In the genomic region with DNA sequence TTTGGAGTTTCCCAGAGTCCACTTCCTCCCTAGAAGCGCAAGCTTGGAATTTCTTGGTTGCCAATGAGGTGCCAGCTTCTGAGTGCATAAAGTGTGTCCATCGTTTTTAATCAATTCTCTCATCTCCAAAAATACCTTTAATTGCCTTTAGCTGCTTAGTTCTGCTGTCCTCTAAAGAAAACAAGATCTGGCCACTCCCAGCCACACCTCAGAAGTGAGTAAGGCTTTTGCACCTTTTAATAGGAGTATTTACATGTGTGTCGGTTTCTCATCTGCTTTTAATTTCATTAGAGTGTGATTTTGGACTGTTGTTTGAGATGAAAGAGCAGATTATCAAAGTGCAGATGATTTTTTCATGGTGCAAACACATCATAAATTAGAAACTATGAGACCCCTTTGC, we compare ENCODE assay signal across 2 cellular contexts.
TF ChIP-seq lines count a peak whose summit lies in the region.

No MANE protein-coding gene starts in this region.

TF ChIP-seq in SK-N-SH, 30 proteins besides CTCF, POLR2A, EP300 and RAD21 (continued from another document):
- TF ChIP-seq ZBTB33 (IDR thresholded peaks at IDR 0.05; ENCODE audit: borderline replicate concordance, low read depth) (no peak), GATA2 (CRISPR knock-in tag; IDR thresholded peaks at IDR 0.05) (peak; percentile 7; the same call in 1 of the 2 replicates)

TF ChIP-seq in SK-N-SH treated with all-trans-retinoic acid at 6 μM for 48 hours, 23 proteins besides CTCF, POLR2A, EP300 and RAD21 (continued from another document):
- TF ChIP-seq PATZ1 (CRISPR knock-in tag; IDR thresholded peaks at IDR 0.05; ENCODE audit: borderline replicate concordance) (no peak), CSRNP3 (CRISPR knock-in tag; IDR thresholded peaks at IDR 0.05) (no peak), CSDC2 (CRISPR knock-in tag; IDR thresholded peaks at IDR 0.05) (no peak), ZFP3 (CRISPR knock-in tag; IDR thresholded peaks at IDR 0.05) (no peak), ISL1 (CRISPR knock-in tag; IDR thresholded peaks at IDR 0.05) (no peak), PPARA (CRISPR knock-in tag; IDR thresholded peaks at IDR 0.05; ENCODE audit: borderline replicate concordance) (no peak), OSR1 (CRISPR knock-in tag; IDR thresholded peaks at IDR 0.05) (no peak), GLIS3 (CRISPR knock-in tag; IDR thresholded peaks at IDR 0.05) (no peak), ZNF8 (CRISPR knock-in tag; IDR thresholded peaks at IDR 0.05) (no peak), ZNF70 (CRISPR knock-in tag; IDR thresholded peaks at IDR 0.05) (no peak), SNAI2 (CRISPR knock-in tag; IDR thresholded peaks at IDR 0.05) (no peak), ZC3H10 (CRISPR knock-in tag; IDR thresholded peaks at IDR 0.05) (no peak)
- TF ChIP-seq, protein P1, sequence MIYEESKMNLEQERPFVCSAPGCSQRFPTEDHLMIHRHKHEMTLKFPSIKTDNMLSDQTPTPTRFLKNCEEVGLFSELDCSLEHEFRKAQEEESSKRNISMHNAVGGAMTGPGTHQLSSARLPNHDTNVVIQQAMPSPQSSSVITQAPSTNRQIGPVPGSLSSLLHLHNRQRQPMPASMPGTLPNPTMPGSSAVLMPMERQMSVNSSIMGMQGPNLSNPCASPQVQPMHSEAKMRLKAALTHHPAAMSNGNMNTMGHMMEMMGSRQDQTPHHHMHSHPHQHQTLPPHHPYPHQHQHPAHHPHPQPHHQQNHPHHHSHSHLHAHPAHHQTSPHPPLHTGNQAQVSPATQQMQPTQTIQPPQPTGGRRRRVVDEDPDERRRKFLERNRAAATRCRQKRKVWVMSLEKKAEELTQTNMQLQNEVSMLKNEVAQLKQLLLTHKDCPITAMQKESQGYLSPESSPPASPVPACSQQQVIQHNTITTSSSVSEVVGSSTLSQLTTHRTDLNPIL (CRISPR knock-in tag; IDR thresholded peaks at IDR 0.05; ENCODE audit: low read depth) = no peak
